ENCODE assay signal across 25 cellular contexts in the genomic region with DNA sequence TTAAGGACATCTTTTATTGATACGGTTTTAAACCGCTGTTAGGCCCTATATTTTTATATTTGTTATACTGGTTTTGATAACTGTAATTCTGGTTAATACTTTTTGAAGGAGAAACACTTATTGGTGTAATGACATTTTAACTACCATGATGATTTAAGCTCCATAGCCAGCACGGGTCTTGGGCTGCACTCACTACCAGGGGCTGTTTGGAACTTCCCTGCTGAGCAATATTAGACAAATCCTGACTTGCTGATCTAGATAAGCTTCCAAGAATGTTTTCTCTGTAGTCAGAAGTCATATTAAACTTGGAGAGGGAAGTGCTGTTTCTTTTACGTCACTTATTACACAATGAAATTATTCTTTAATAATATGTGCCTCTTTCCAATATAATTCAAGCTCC.
"Had no signal": no experiment of that assay in that cellular context is flagged by ENCODE, and none has a peak within 500 bp of the region (broad histone marks: within the 10 kb centered on the region; RNA-seq: fewer than 3 reads in every experiment).

No MANE protein-coding gene starts in this region.

- ATAC-seq: esophagus mucosa; gastroesophageal sphincter; left cardiac atrium; left ventricle myocardium superior; naive thymus-derived CD8-positive, alpha-beta T cell had no signal

- FAIRE-seq: endothelial cell of umbilical vein had no signal

- DNase-seq: cerebellar nuclear complex; colonic mucosa; effector CD4-positive, alpha-beta T cell; endodermal cell; glutamatergic neuron; immature natural killer cell; kidney; left cardiac atrium; left ventricle myocardium superior; naive thymus-derived CD8-positive, alpha-beta T cell; posterior cingulate gyrus; sigmoid colon; stimulated activated CD4-positive, alpha-beta T cell treated with anti-CD3 and anti-CD28 coated beads, Interleukin-12 subunit alpha, Interleukin-12 subunit beta, amount 100 ng/mL, for 4 hours; stimulated activated naive CD4-positive, alpha-beta T cell; stomach; substantia nigra; transverse colon had no signal

- H3K4me1 ChIP-seq: colonic mucosa, gastroesophageal sphincter, right atrium auricular region, sigmoid colon, stomach, transverse colon had no signal

- H3K27me3 Mint-ChIP-seq: naive thymus-derived CD8-positive, alpha-beta T cell had no signal

- H3K9me3 ChIP-seq: colonic mucosa, gastroesophageal sphincter, neutrophil, right atrium auricular region, sigmoid colon, stomach, thoracic aorta, transverse colon had no signal

- H3K27ac Mint-ChIP-seq: endodermal cell; immature natural killer cell; naive thymus-derived CD8-positive, alpha-beta T cell had no signal

- H3K36me3 Mint-ChIP-seq: immature natural killer cell; naive thymus-derived CD8-positive, alpha-beta T cell had no signal

- H3K27ac ChIP-seq: colonic mucosa, gastroesophageal sphincter, neutrophil, right atrium auricular region, sigmoid colon, skin epidermis, stomach, thoracic aorta, transverse colon had no signal

- H3K4me3 Mint-ChIP-seq: endodermal cell; immature natural killer cell; naive thymus-derived CD8-positive, alpha-beta T cell had no signal

- H3K4me3 ChIP-seq: colonic mucosa, gastroesophageal sphincter, lung, right atrium auricular region, sigmoid colon, skin epidermis, stomach, thoracic aorta, transverse colon had no signal

- H3K27me3 ChIP-seq: colonic mucosa, gastroesophageal sphincter, neutrophil, right atrium auricular region, sigmoid colon, stomach, transverse colon had no signal

- H3K4me1 Mint-ChIP-seq: immature natural killer cell; naive thymus-derived CD8-positive, alpha-beta T cell had no signal

- H3K9me3 Mint-ChIP-seq: endodermal cell had no signal

- H3K36me3 ChIP-seq: colonic mucosa, gastroesophageal sphincter, neutrophil, right atrium auricular region, sigmoid colon, stomach, thoracic aorta, transverse colon had no signal
